In genomic region chr20:38164624-38165088, GRCh38 we compare ENCODE assay signal across 8 cellular contexts. TPM values are rescaled to one million over a fixed set of nuclear protein-coding genes. Genes with fewer than 3 reads are reported as not detected.
DNase-seq lines count a peak whose midpoint lies in the region; ATAC-seq and TF ChIP-seq lines count a peak whose summit lies in the region.
"Had no signal": no experiment of that assay in that cellular context is flagged by ENCODE, and none has a peak within 500 bp of the region (broad histone marks: within the 10 kb centered on the region; RNA-seq: fewer than 3 reads in every experiment).

No MANE protein-coding gene starts in this region.

- H3K4me1 ChIP-seq in NT2/D1 (ENCODE audit: insufficient read depth, insufficient read length) (peaks cover 13% of the 10 kb centered on the region), esophagus muscularis mucosa (peaks cover 66 to 98% (median 88%) of the 10 kb centered on the region in 4 donors), mucosa of rectum (ENCODE audit: control insufficient read depth in 2 of 2, insufficient read depth in 2 of 2, low read length in 2 of 2) (peaks cover 10 to 12% of the 10 kb centered on the region in 2 donors), uterus (peaks cover 0 to 5% of the 10 kb centered on the region in 2 donors)

- H3K27ac ChIP-seq in esophagus muscularis mucosa (replicated peaks in 1 of 4), result peak overlapping the region; percentile 80 to 93 (median 87)
- H3K27ac ChIP-seq in mucosa of rectum (ENCODE audit: low read depth in 2 of 2, low read length in 2 of 2), result peak overlapping the region in 1 of 2 donors; percentile 23
- peak overlapping the region; percentile 89 to 90 for H3K27ac ChIP-seq in uterus

- TF ChIP-seq POLR2A in esophagus muscularis mucosa (IDR thresholded peaks at IDR 0.05; ENCODE audit: low read depth) (no peak), uterus (IDR thresholded peaks at IDR 0.05) (no peak)

- no peak for TF ChIP-seq CTCF in esophagus muscularis mucosa (IDR thresholded peaks at IDR 0.05)
- TF ChIP-seq CTCF in uterus (IDR thresholded peaks at IDR 0.05), result no peak

- TF ChIP-seq EP300 in esophagus muscularis mucosa (IDR thresholded peaks at IDR 0.05), result no peak

- intact Hi-C loops in esophagus muscularis mucosa (cut with DNase I), result loop anchor here (1.0 to 5.0 kb wide), 3 partner anchors 58 to 107 kb away; no protein-coding TSS in a partner anchor
- intact Hi-C loops in uterus (cut with DNase I; ENCODE audit: low total_unique reads), result loop anchor here (5.0 kb wide), 1 partner anchor 92 kb away; no protein-coding TSS in a partner anchor

- H3K9ac ChIP-seq in NT2/D1 (ENCODE audit: insufficient read length, low read depth) (peak overlapping the region; percentile 46), mucosa of rectum (ENCODE audit: low read depth in 1 of 2, low read length in 2 of 2) (peak overlapping the region; percentile 15 to 30)

- DNase-seq in NT2/D1 (ENCODE audit: low read depth, low spot score) (no peak), esophagus muscularis mucosa (ENCODE audit: extremely low spot score) (no peak), uterus (no peak)
- DNase-seq: NCI-H1694 treated with DMSO at 0.1 percent for 48 hours had no signal

- H3K27me3 ChIP-seq in NT2/D1 (ENCODE audit: insufficient read depth, insufficient read length), result no peaks in the 10 kb centered on the region
- no peaks in the 10 kb centered on the region for H3K27me3 ChIP-seq in esophagus muscularis mucosa
- H3K27me3 ChIP-seq in mucosa of rectum (ENCODE audit: control insufficient read depth in 2 of 2, insufficient read depth in 2 of 2, low read length in 2 of 2), result no peaks in the 10 kb centered on the region
- no peaks in the 10 kb centered on the region for H3K27me3 ChIP-seq in uterus

- H3K9me3 ChIP-seq in NT2/D1 (ENCODE audit: insufficient read depth, low read length) (no peaks in the 10 kb centered on the region), esophagus muscularis mucosa (no peaks in the 10 kb centered on the region), mucosa of rectum (ENCODE audit: control insufficient read depth in 2 of 2, low read length in 2 of 2) (no peaks in the 10 kb centered on the region), uterus (no peaks in the 10 kb centered on the region)

- 52% methylated on average over 14 of the region's 14 CpGs for WGBS in esophagus muscularis mucosa

- peaks cover 7% of the 10 kb centered on the region for H3K36me3 ChIP-seq in NT2/D1 (ENCODE audit: insufficient read depth, insufficient read length, low read length)
- H3K36me3 ChIP-seq in esophagus muscularis mucosa, result peaks cover 0 to 21% (median 19%) of the 10 kb centered on the region in 4 donors
- H3K36me3 ChIP-seq in mucosa of rectum (ENCODE audit: control insufficient read depth in 2 of 2, insufficient read depth in 2 of 2, low read length in 2 of 2), result no peaks in the 10 kb centered on the region
- no peaks in the 10 kb centered on the region for H3K36me3 ChIP-seq in uterus

- H3K4me3 ChIP-seq in NT2/D1 (ENCODE audit: insufficient read length, low read depth) (peak overlapping the region; percentile 13), esophagus muscularis mucosa (peak overlapping the region; percentile 60 to 66 (median 66)), mucosa of rectum (ENCODE audit: low read length in 2 of 2) (peak overlapping the region; percentile 9 to 62), uterus (peak overlapping the region; percentile 42 to 53)

- ATAC-seq in GM18511 (IDR thresholded peaks at IDR 0.05; ENCODE audit: unreplicated experiment) (no peak), HG03097 (IDR thresholded peaks at IDR 0.05; ENCODE audit: low FRiP score, unreplicated experiment) (no peak), HG02763 (IDR thresholded peaks at IDR 0.05; ENCODE audit: unreplicated experiment) (no peak)

RNA-seq across cellular contexts. Expression of gene TGM2, which starts 0.4 kb away (rescaled TPM):
- 100 to 1,000 TPM; 170 to 385 (median 212) TPM for total RNA-seq in esophagus muscularis mucosa
- 100 to 1,000 TPM; 136 to 639 (median 209) TPM for total RNA-seq in uterus

Comparison
In these comparisons a context has a peak if more than half of its experiments do, and no peak if none do; other contexts are left out.
1. H3K4me3 ChIP-seq: peak in every context shown above with its lines; median percentile 66 in esophagus muscularis mucosa; 48 in uterus; 36 in mucosa of rectum; 13 in NT2/D1.